Comparison of ENCODE assay signal across 23 cellular contexts in genomic region chr21:34086887-34087306, GRCh38. TPM values are rescaled to one million over a fixed set of nuclear protein-coding genes. Genes with fewer than 3 reads are reported as not detected.
A peak's percentile ranks its signal among the peaks of the same experiment; 100 is the strongest.
DNase-seq lines count a peak whose midpoint lies in the region; ATAC-seq, FAIRE-seq and TF ChIP-seq lines count a peak whose summit lies in the region.
"Had no signal": no experiment of that assay in that cellular context is flagged by ENCODE, and none has a peak within 500 bp of the region (broad histone marks: within the 10 kb centered on the region; RNA-seq: fewer than 3 reads in every experiment).

No MANE protein-coding gene starts in this region.

- no peaks in the 10 kb centered on the region for H3K27me3 ChIP-seq in thyroid gland
- H3K27me3 ChIP-seq: colonic mucosa, hepatocyte, neural progenitor cell, SJCRH30, suprapubic skin had no signal

- H3K4me3 ChIP-seq in kidney (ENCODE audit: low read length in 2 of 2) (peak overlapping the region in 1 of 2 donors; percentile 2), thyroid gland (replicated peaks in 1 of 3) (no peak overlapping the region)
- H3K4me3 ChIP-seq: colonic mucosa, hepatocyte, neural progenitor cell, PC-9, prostate gland, SJCRH30, suprapubic skin had no signal

- no peak overlapping the region for H3K27ac Mint-ChIP-seq in T-cell
- H3K27ac Mint-ChIP-seq: activated naive CD4-positive, alpha-beta T cell treated with anti-CD3 and anti-CD28 coated beads, Interleukin-2, amount 50 U/mL, for 24 hours; neural progenitor cell had no signal

- H3K4me3 Mint-ChIP-seq in T-cell: no peak overlapping the region
- H3K4me3 Mint-ChIP-seq: activated naive CD4-positive, alpha-beta T cell treated with anti-CD3 and anti-CD28 coated beads, Interleukin-2, amount 50 U/mL, for 24 hours; neural progenitor cell had no signal

- no peaks in the 10 kb centered on the region for H3K27me3 Mint-ChIP-seq in T-cell
- H3K27me3 Mint-ChIP-seq: activated naive CD4-positive, alpha-beta T cell treated with anti-CD3 and anti-CD28 coated beads, Interleukin-2, amount 50 U/mL, for 24 hours had no signal

- H3K27ac ChIP-seq in kidney (ENCODE audit: low read depth in 2 of 2, low read length in 2 of 2) (no peak overlapping the region), thyroid gland (peak overlapping the region in 1 of 3 donors; percentile 62)
- H3K27ac ChIP-seq: colonic mucosa, hepatocyte, neural progenitor cell, PC-9, prostate gland, SJCRH30, suprapubic skin had no signal

- H3K36me3 Mint-ChIP-seq in T-cell: peaks cover 36% of the 10 kb centered on the region

- peaks cover 4 to 12% of the 10 kb centered on the region in 2 donors for H3K4me1 ChIP-seq in kidney (ENCODE audit: control insufficient read depth in 1 of 2, insufficient read depth in 1 of 2, low read depth in 1 of 2, low read length in 2 of 2)
- peaks cover 61 to 68% of the 10 kb centered on the region in 2 donors for H3K4me1 ChIP-seq in thyroid gland
- H3K4me1 ChIP-seq: SJCRH30 had no signal

- 42 to 54% methylated on average over 5 of the region's 5 CpGs for WGBS in thyroid gland, 2 donors

- intact Hi-C loops in Right ventricle myocardium inferior (cut with DNase I) (no loop called here), cardiac septum (cut with DNase I) (no loop called here), kidney (cut with DNase I) (no loop called here), thyroid gland (cut with DNase I) (no loop called here)

- H3K9me3 ChIP-seq in kidney (ENCODE audit: control insufficient read depth in 1 of 2, low read length in 2 of 2): no peaks in the 10 kb centered on the region
- H3K9me3 ChIP-seq in thyroid gland: no peaks in the 10 kb centered on the region
- H3K9me3 ChIP-seq: colonic mucosa, prostate gland, SJCRH30, suprapubic skin had no signal

- H3K4me1 Mint-ChIP-seq in T-cell: peaks cover 34 to 52% (median 38%) of the 10 kb centered on the region in 3 donors

- H3K36me3 ChIP-seq in kidney (ENCODE audit: control insufficient read depth in 1 of 2, insufficient read depth in 2 of 2, low read length in 2 of 2) (no peaks in the 10 kb centered on the region), thyroid gland (no peaks in the 10 kb centered on the region)
- H3K36me3 ChIP-seq: colonic mucosa, neural progenitor cell, prostate gland, SJCRH30, suprapubic skin had no signal

- POLR2A ChIA-PET in T-cell (lab: Charles Lee): interaction anchor here in 1 of 2 donors (0.7 to 1.0 kb wide), 3 partner anchors 31 to 973 kb away, joined by 3 to 6 read pairs (median 5); no protein-coding TSS in a partner anchor

- CTCF ChIA-PET in T-cell (lab: Charles Lee): interaction anchor here in 1 of 2 donors (0.7 to 1.3 kb wide), 3 partner anchors 14 to 163 kb away, joined by 3 read pairs; partner anchors contain the start of genes MRPS6 and SLC5A3

- TF ChIP-seq CTCF in kidney (IDR thresholded peaks at IDR 0.05; ENCODE audit: borderline replicate concordance, extremely low read depth, insufficient read depth): no peak
- no peak for TF ChIP-seq CTCF in thyroid gland (IDR thresholded peaks at IDR 0.05)

- ATAC-seq in Right ventricle myocardium inferior (peak; percentile 60), T-cell (replicated peaks in 1 of 4) (peak; percentile 68 to 81 (median 78)), GM19023 (IDR thresholded peaks at IDR 0.05; ENCODE audit: unreplicated experiment) (no peak), HG03571 (IDR thresholded peaks at IDR 0.05; ENCODE audit: unreplicated experiment) (no peak)

- DNase-seq in Right ventricle myocardium inferior (ENCODE audit: missing footprints) (no peak), cardiac septum (ENCODE audit: low spot score) (no peak), T-cell (peak in 10 of 34 experiments; percentile 11 to 40 (median 27)), kidney (peak; percentile 28), thyroid gland (peak; percentile 75 to 77)
- DNase-seq: colonic mucosa, COR-L47, KBM-7, mesenchymal stem cell, MV-4-11, NCI-H2029, NCI-H345, PC-9, SJCRH30 had no signal

- no peaks in the 10 kb centered on the region for H3K9me3 Mint-ChIP-seq in T-cell
- H3K9me3 Mint-ChIP-seq: activated naive CD4-positive, alpha-beta T cell treated with anti-CD3 and anti-CD28 coated beads, Interleukin-2, amount 50 U/mL, for 24 hours had no signal

- H3K9ac ChIP-seq in kidney (ENCODE audit: low read length in 2 of 2): no peak overlapping the region
- H3K9ac ChIP-seq: neural progenitor cell had no signal

- FAIRE-seq in kidney (lab: Jason Lieb, UNC): no peak
- FAIRE-seq: GM18507, islet of Langerhans had no signal

- peak in 1 of 2 donors; percentile 32 for TF ChIP-seq POLR2A in thyroid gland (IDR thresholded peaks at IDR 0.05)

RNA-seq across cellular contexts. Expression of gene MRPS6, which starts 13.5 kb away (rescaled TPM):
- 72.2 TPM for total RNA-seq in Right ventricle myocardium inferior
- 30.2 TPM for total RNA-seq in cardiac septum
- 10 to 100 TPM; 29.0 to 98.1 (median 75.0) TPM for total RNA-seq in T-cell
- total RNA-seq in kidney: 52.3 TPM
- 270 TPM for polyA plus RNA-seq in kidney (ENCODE audit: insufficient read depth, low read depth, low replicate concordance)
- total RNA-seq in thyroid gland: 100 to 1,000 TPM in 1 of 4 donors, 10 to 100 TPM in 3; 64.9 to 104 (median 75.9) TPM

RNA-seq across cellular contexts. Expression of gene SLC5A3, which starts 13.5 kb away (rescaled TPM):
- total RNA-seq in Right ventricle myocardium inferior (6.2 TPM), cardiac septum (5.0 TPM), T-cell (10 to 100 TPM in 4 of 5 donors, 1 to 10 TPM in 1; 7.6 to 38.5 (median 25.4) TPM), kidney (26.0 TPM), thyroid gland (100 to 1,000 TPM; 125 to 171 (median 161) TPM)
- polyA plus RNA-seq in kidney (ENCODE audit: insufficient read depth, low read depth, low replicate concordance): 12.4 TPM

Comparison
In these comparisons a context has a peak if more than half of its experiments do, and no peak if none do; other contexts are left out.
1. ATAC-seq: peak in Right ventricle myocardium inferior (single experiment) and T-cell (4 of 4); none in GM19023 (single experiment) and HG03571 (single experiment).
2. DNase-seq: peak in kidney (single experiment) and thyroid gland (2 of 2); none in Right ventricle myocardium inferior (single experiment) and cardiac septum (single experiment).